ENCODE assay signal across 18 cellular contexts in the genomic region with DNA sequence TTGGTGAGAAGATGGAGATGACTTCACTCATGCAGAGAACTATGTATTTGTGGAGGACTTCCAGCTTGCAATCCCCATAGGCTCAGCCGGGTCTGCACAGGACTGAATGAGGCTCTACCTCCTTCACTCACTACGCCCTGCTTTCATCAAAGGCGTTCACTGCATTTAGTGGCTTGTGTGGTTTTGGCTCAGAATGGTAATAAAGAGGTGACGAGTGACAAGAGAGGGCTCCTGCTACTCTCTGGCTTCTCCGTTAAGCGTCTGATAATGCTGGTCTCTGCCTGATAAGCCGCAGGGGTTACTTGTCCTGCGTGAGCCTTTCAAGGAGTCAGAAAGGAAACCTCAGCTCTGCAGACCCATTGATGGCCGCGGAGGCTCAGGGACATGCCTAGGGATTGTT.
DNase-seq lines count a peak whose midpoint lies in the region; ATAC-seq and TF ChIP-seq lines count a peak whose summit lies in the region.
"Had no signal": no experiment of that assay in that cellular context is flagged by ENCODE, and none has a peak within 500 bp of the region (broad histone marks: within the 10 kb centered on the region; RNA-seq: fewer than 3 reads in every experiment).

No MANE protein-coding gene starts in this region.

- H3K27ac Mint-ChIP-seq in CD4-positive, CD25-positive, alpha-beta regulatory T cell = peak overlapping the region in 2 of 3 donors; percentile 62 to 68
- H3K27ac Mint-ChIP-seq: activated CD8-positive, alpha-beta T cell treated with anti-CD3 and anti-CD28 coated beads for 36 hours; CD8-positive, alpha-beta T cell had no signal

- no peak for TF ChIP-seq CTCF in fibroblast of villous mesenchyme (IDR thresholded peaks at IDR 0.05; ENCODE audit: insufficient read depth, low read depth, low read length)

- peak in 2 of 3 donors; percentile 29 to 34 for DNase-seq in CD4-positive, CD25-positive, alpha-beta regulatory T cell
- peak; percentile 55 for DNase-seq in ELF-1 (ENCODE audit: low read depth, low spot score)
- peak; percentile 2 for DNase-seq in activated T-helper 1 cell treated with Interleukin-2 at 50 U/mL for 16 hours (ENCODE audit: low read depth)
- peak; percentile 14 for DNase-seq in fibroblast of villous mesenchyme (ENCODE audit: low read depth)
- no peak for DNase-seq in MV-4-11 (lab: John Stamatoyannopoulos, UW)
- no peak for DNase-seq in amygdala (lab: John Stamatoyannopoulos, UW)
- DNase-seq: activated CD8-positive, alpha-beta T cell treated with anti-CD3 and anti-CD28 coated beads for 36 hours; anterior cingulate cortex; gastrocnemius medialis; GF-D8; H7; kidney; NCI-H446 treated with DMSO at 0.1 percent for 48 hours; retina; SW 1271 had no signal

- peaks cover 12% of the 10 kb centered on the region for H3K27me3 Mint-ChIP-seq in CD4-positive, CD25-positive, alpha-beta regulatory T cell

- H3K4me1 Mint-ChIP-seq in CD4-positive, CD25-positive, alpha-beta regulatory T cell = peaks cover 0 to 21% (median 9%) of the 10 kb centered on the region in 4 donors

- H3K4me3 Mint-ChIP-seq in CD4-positive, CD25-positive, alpha-beta regulatory T cell = peak overlapping the region in 3 of 4 donors; percentile 22 to 56 (median 39)
- H3K4me3 Mint-ChIP-seq: activated CD8-positive, alpha-beta T cell treated with anti-CD3 and anti-CD28 coated beads for 36 hours; CD8-positive, alpha-beta T cell had no signal

- no peak overlapping the region for H3K27ac ChIP-seq in CD4-positive, CD25-positive, alpha-beta regulatory T cell (ENCODE audit: insufficient read depth, low read length, poor library complexity, severe bottlenecking)
- H3K27ac ChIP-seq: gastrocnemius medialis had no signal

- H3K27me3 ChIP-seq in CD4-positive, CD25-positive, alpha-beta regulatory T cell (ENCODE audit: control insufficient read depth, insufficient read depth, low read length) = no peaks in the 10 kb centered on the region
- H3K27me3 ChIP-seq: gastrocnemius medialis had no signal

- no peaks in the 10 kb centered on the region for H3K36me3 ChIP-seq in CD4-positive, CD25-positive, alpha-beta regulatory T cell (ENCODE audit: control insufficient read depth, insufficient read depth, low read length)
- H3K36me3 ChIP-seq: gastrocnemius medialis had no signal

- H3K36me3 Mint-ChIP-seq in CD4-positive, CD25-positive, alpha-beta regulatory T cell = no peaks in the 10 kb centered on the region
- H3K36me3 Mint-ChIP-seq: CD8-positive, alpha-beta T cell had no signal

- H3K4me3 ChIP-seq in CD4-positive, CD25-positive, alpha-beta regulatory T cell (ENCODE audit: low read depth, low read length) = no peak overlapping the region
- no peak overlapping the region for H3K4me3 ChIP-seq in fibroblast of villous mesenchyme (ENCODE audit: low read depth, low read length)
- H3K4me3 ChIP-seq: gastrocnemius medialis had no signal

- peak; percentile 64 to 69 for ATAC-seq in CD4-positive, CD25-positive, alpha-beta regulatory T cell (ENCODE audit: low read depth in 2 of 2)
- ATAC-seq in GM19395 (IDR thresholded peaks at IDR 0.05; ENCODE audit: unreplicated experiment) (no peak), HG02763 (IDR thresholded peaks at IDR 0.05; ENCODE audit: unreplicated experiment) (no peak)
- ATAC-seq: activated CD8-positive, alpha-beta T cell treated with anti-CD3 and anti-CD28 coated beads for 36 hours; CD8-positive, alpha-beta T cell; gastrocnemius medialis had no signal

- no peaks in the 10 kb centered on the region for H3K9me3 Mint-ChIP-seq in CD4-positive, CD25-positive, alpha-beta regulatory T cell
- H3K9me3 Mint-ChIP-seq: CD8-positive, alpha-beta T cell had no signal

- H3K9me3 ChIP-seq in CD4-positive, CD25-positive, alpha-beta regulatory T cell (ENCODE audit: control insufficient read depth in 2 of 2, low read length in 2 of 2) = no peaks in the 10 kb centered on the region
- H3K9me3 ChIP-seq: gastrocnemius medialis had no signal

- no peaks in the 10 kb centered on the region for H3K4me1 ChIP-seq in CD4-positive, CD25-positive, alpha-beta regulatory T cell (ENCODE audit: control insufficient read depth, insufficient read depth, low read length, poor library complexity, severe bottlenecking)
- H3K4me1 ChIP-seq: gastrocnemius medialis had no signal

Comparison
In these comparisons a context has a peak if more than half of its experiments do, and no peak if none do; other contexts are left out.
1. ATAC-seq: peak in CD4-positive, CD25-positive, alpha-beta regulatory T cell (2 of 2); none in GM19395 (single experiment) and HG02763 (single experiment).
2. DNase-seq: peak in CD4-positive, CD25-positive, alpha-beta regulatory T cell (2 of 3), ELF-1 (single experiment), activated T-helper 1 cell treated with Interleukin-2 at 50 U/mL for 16 hours (single experiment) and fibroblast of villous mesenchyme (single experiment); none in MV-4-11 (single experiment) and amygdala (0 of 56).